ENCODE assay signal across 1 cellular context in genomic region chr4:39125600-39125985, GRCh38.
TF ChIP-seq lines count a peak whose summit lies in the region.

No MANE protein-coding gene starts in this region.

TF ChIP-seq in GM12878, 131 proteins besides CTCF, POLR2A, EP300 and RAD21:
- TF ChIP-seq FOXM1 (IDR thresholded peaks at IDR 0.05; ENCODE audit: low read depth, low read length) (no peak), NFIC (IDR thresholded peaks at IDR 0.05; ENCODE audit: low read depth, low read length) (no peak), HDAC6 (IDR thresholded peaks at IDR 0.05; ENCODE audit: unreplicated experiment) (no peak), SP1 (IDR thresholded peaks at IDR 0.05; ENCODE audit: low read depth, low read length) (no peak), MTA3 (IDR thresholded peaks at IDR 0.05; ENCODE audit: borderline replicate concordance, low read length) (no peak)
- TF ChIP-seq, protein P1, sequence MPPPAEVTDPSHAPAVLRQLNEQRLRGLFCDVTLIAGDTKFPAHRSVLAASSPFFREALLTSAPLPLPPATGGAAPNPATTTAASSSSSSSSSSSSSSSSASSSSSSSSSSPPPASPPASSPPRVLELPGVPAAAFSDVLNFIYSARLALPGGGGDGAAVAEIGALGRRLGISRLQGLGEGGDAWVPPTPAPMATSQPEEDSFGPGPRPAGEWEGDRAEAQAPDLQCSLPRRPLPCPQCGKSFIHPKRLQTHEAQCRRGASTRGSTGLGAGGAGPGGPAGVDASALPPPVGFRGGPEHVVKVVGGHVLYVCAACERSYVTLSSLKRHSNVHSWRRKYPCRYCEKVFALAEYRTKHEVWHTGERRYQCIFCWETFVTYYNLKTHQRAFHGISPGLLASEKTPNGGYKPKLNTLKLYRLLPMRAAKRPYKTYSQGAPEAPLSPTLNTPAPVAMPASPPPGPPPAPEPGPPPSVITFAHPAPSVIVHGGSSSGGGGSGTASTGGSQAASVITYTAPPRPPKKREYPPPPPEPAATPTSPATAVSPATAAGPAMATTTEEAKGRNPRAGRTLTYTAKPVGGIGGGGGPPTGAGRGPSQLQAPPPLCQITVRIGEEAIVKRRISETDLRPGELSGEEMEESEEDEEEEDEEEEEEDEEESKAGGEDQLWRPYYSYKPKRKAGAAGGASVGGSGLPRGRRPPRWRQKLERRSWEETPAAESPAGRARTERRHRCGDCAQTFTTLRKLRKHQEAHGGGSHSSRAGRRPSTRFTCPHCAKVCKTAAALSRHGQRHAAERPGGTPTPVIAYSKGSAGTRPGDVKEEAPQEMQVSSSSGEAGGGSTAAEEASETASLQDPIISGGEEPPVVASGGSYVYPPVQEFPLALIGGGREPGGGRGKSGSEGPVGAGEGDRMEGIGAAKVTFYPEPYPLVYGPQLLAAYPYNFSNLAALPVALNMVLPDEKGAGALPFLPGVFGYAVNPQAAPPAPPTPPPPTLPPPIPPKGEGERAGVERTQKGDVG (CRISPR knock-in tag; IDR thresholded peaks at IDR 0.05), result no peak
